1 cellular context compared by ENCODE assay signal in the genomic region with DNA sequence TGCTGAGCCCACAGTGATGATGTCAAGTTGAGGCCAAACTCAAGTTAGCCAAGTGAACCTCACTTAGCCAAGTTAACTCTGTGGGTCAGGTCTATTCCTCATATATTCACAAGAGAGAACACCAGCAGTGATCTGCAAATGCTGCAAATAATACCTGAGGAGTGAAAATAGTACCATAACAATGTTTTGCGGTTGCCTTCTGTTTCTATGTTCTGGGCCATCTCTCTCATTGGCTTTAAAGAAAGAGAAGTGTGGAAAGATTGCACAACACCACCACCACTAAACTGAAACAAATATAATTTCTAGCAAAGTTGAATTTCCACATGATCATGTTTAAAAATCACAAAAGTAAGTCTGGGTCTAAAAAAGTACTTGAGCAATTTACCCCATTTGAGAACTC.
TF ChIP-seq lines count a peak whose summit lies in the region.

No MANE protein-coding gene starts in this region.

TF ChIP-seq in GM23338, 12 proteins besides CTCF, POLR2A, EP300 and RAD21 (continued from another document):
- no peak for TF ChIP-seq ZNF462 (CRISPR knock-in tag; IDR thresholded peaks at IDR 0.05)
- no peak for TF ChIP-seq EZH2 (IDR thresholded peaks at IDR 0.05; ENCODE audit: low read depth, unreplicated experiment)
- TF ChIP-seq STAT1 (IDR thresholded peaks at IDR 0.05; ENCODE audit: unreplicated experiment): no peak
- TF ChIP-seq JUNB (IDR thresholded peaks at IDR 0.05; ENCODE audit: unreplicated experiment): no peak
- no peak for TF ChIP-seq EZH2phosphoT487 (IDR thresholded peaks at IDR 0.05; ENCODE audit: unreplicated experiment)
- TF ChIP-seq ZNF331 (CRISPR knock-in tag; IDR thresholded peaks at IDR 0.05; ENCODE audit: low read depth): no peak
- TF ChIP-seq, protein P1, sequence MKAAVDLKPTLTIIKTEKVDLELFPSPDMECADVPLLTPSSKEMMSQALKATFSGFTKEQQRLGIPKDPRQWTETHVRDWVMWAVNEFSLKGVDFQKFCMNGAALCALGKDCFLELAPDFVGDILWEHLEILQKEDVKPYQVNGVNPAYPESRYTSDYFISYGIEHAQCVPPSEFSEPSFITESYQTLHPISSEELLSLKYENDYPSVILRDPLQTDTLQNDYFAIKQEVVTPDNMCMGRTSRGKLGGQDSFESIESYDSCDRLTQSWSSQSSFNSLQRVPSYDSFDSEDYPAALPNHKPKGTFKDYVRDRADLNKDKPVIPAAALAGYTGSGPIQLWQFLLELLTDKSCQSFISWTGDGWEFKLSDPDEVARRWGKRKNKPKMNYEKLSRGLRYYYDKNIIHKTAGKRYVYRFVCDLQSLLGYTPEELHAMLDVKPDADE (IDR thresholded peaks at IDR 0.05): no peak
TF ChIP-seq in GM23338: peak in this region for 0.
